9 cellular contexts compared by ENCODE assay signal in the genomic region with DNA sequence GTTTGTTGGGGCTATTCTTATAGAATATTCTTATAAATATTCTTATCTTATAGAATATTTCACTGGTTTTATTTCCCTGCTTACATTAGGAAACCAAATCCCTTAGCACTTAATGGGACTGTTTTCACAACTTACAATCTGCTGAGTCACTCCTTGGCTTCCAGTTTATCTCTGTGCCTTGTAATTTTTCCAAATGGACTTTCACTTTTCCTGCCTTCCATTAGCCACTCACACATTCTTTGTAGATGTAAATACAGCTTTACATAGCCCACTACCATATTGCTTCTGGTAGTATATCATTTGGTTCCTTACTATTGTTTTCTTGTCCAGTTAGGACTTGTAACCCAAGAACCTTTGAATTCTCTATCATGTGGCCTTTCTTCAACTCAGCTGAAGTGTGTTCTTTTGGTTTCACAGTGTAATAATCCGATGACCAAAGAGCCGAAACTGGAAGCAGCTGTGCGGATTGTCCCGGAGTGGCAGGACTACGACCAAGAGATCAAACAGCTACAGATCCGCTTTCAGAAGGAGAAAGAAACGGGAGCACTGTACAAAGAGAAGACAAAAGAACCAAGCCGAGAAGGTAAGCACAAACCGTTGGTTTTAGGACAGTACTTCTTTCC.
DNase-seq lines count a peak whose midpoint lies in the region; ATAC-seq and TF ChIP-seq lines count a peak whose summit lies in the region.
"Had no signal": no experiment of that assay in that cellular context is flagged by ENCODE, and none has a peak within 500 bp of the region (broad histone marks: within the 10 kb centered on the region; RNA-seq: fewer than 3 reads in every experiment).

No MANE protein-coding gene starts in this region.

- DNase-seq in activated CD4-positive, alpha-beta T cell treated with anti-CD3 and anti-CD28 coated beads, Interleukin-2, amount 10 ng/mL, durations not matched to agents 24 days and 14 days: no peak
- no peak for DNase-seq in activated CD4-positive, alpha-beta T cell treated with anti-CD3 and anti-CD28 coated beads for 36 hours
- DNase-seq in astrocyte of the hippocampus (ENCODE audit: low read depth, low spot score) (peak; percentile 74), right cardiac atrium (peak in 1 of 3 donors; percentile 49), vagina (ENCODE audit: extremely low spot score in 2 of 2) (no peak)
- DNase-seq: AML-193 had no signal

- no peaks in the 10 kb centered on the region for H3K27me3 Mint-ChIP-seq in activated CD4-positive, alpha-beta T cell treated with anti-CD3 and anti-CD28 coated beads, Interleukin-2, amount 10 ng/mL, durations not matched to agents 24 days and 14 days
- H3K27me3 Mint-ChIP-seq in activated CD4-positive, alpha-beta T cell treated with anti-CD3 and anti-CD28 coated beads for 36 hours: no peaks in the 10 kb centered on the region

- H3K4me3 ChIP-seq in right cardiac atrium (ENCODE audit: low read length): peak overlapping the region; percentile 18
- peak overlapping the region; percentile 52 to 73 (median 61) for H3K4me3 ChIP-seq in skeletal muscle tissue (ENCODE audit: low read length in 3 of 3)
- no peak overlapping the region for H3K4me3 ChIP-seq in vagina

- peaks cover 2% of the 10 kb centered on the region for H3K4me1 ChIP-seq in right cardiac atrium (ENCODE audit: control insufficient read depth, insufficient read depth, low read length)
- H3K4me1 ChIP-seq in skeletal muscle tissue (ENCODE audit: control insufficient read depth in 3 of 3, insufficient read depth in 3 of 3, low read length in 3 of 3): peaks cover 4 to 6% (median 5%) of the 10 kb centered on the region in 3 donors
- H3K4me1 ChIP-seq in vagina: no peaks in the 10 kb centered on the region

- H3K36me3 ChIP-seq in skeletal muscle tissue (ENCODE audit: control insufficient read depth in 3 of 3, insufficient read depth in 3 of 3, low read length in 3 of 3): peaks cover 11 to 31% (median 30%) of the 10 kb centered on the region in 3 donors
- peaks cover 0 to 26% of the 10 kb centered on the region in 2 donors for H3K36me3 ChIP-seq in vagina

- H3K9ac ChIP-seq in skeletal muscle tissue (ENCODE audit: low read depth in 1 of 3, low read length in 3 of 3): peak overlapping the region; percentile 54 to 69 (median 55)

- no peaks in the 10 kb centered on the region for H3K9me3 ChIP-seq in right cardiac atrium (ENCODE audit: control insufficient read depth, low read length)
- no peaks in the 10 kb centered on the region for H3K9me3 ChIP-seq in skeletal muscle tissue (ENCODE audit: control insufficient read depth in 3 of 3, low read length in 3 of 3)
- no peaks in the 10 kb centered on the region for H3K9me3 ChIP-seq in vagina

- H3K27ac ChIP-seq in right cardiac atrium (ENCODE audit: low read length) (no peak overlapping the region), skeletal muscle tissue (ENCODE audit: low read depth, low read length) (peak overlapping the region; percentile 77), vagina (no peak overlapping the region)

- peak overlapping the region; percentile 29 for H3K27ac Mint-ChIP-seq in activated CD4-positive, alpha-beta T cell treated with anti-CD3 and anti-CD28 coated beads, Interleukin-2, amount 10 ng/mL, durations not matched to agents 24 days and 14 days
- no peak overlapping the region for H3K27ac Mint-ChIP-seq in activated CD4-positive, alpha-beta T cell treated with anti-CD3 and anti-CD28 coated beads for 36 hours

- TF ChIP-seq CTCF in vagina (IDR thresholded peaks at IDR 0.05): no peak

- H3K4me3 Mint-ChIP-seq in activated CD4-positive, alpha-beta T cell treated with anti-CD3 and anti-CD28 coated beads, Interleukin-2, amount 10 ng/mL, durations not matched to agents 24 days and 14 days: no peak overlapping the region
- no peak overlapping the region for H3K4me3 Mint-ChIP-seq in activated CD4-positive, alpha-beta T cell treated with anti-CD3 and anti-CD28 coated beads for 36 hours

- no peak for ATAC-seq in activated CD4-positive, alpha-beta T cell treated with anti-CD3 and anti-CD28 coated beads for 36 hours
- ATAC-seq in right cardiac atrium: peak; percentile 78 to 85
- ATAC-seq in HG03565 (IDR thresholded peaks at IDR 0.05; ENCODE audit: unreplicated experiment): no peak
- ATAC-seq in GM19328 (IDR thresholded peaks at IDR 0.05; ENCODE audit: unreplicated experiment): no peak

- intact Hi-C loops in activated CD4-positive, alpha-beta T cell treated with anti-CD3 and anti-CD28 coated beads, Interleukin-2, amount 10 ng/mL, durations not matched to agents 24 days and 14 days (cut with micrococcal nuclease): no loop called here
- intact Hi-C loops in activated CD4-positive, alpha-beta T cell treated with anti-CD3 and anti-CD28 coated beads for 36 hours (cut with DNase I, micrococcal nuclease): no loop called here
- intact Hi-C loops in right cardiac atrium (cut with DNase I) (loop anchor here in 1 of 4 donors (10.0 kb wide), 1 partner anchor 48 kb away; no protein-coding TSS in a partner anchor), vagina (cut with DNase I) (no loop called here)

- no peaks in the 10 kb centered on the region for H3K9me3 Mint-ChIP-seq in activated CD4-positive, alpha-beta T cell treated with anti-CD3 and anti-CD28 coated beads, Interleukin-2, amount 10 ng/mL, durations not matched to agents 24 days and 14 days
- no peaks in the 10 kb centered on the region for H3K9me3 Mint-ChIP-seq in activated CD4-positive, alpha-beta T cell treated with anti-CD3 and anti-CD28 coated beads for 36 hours (ENCODE audit: low read depth)

- WGBS in right cardiac atrium: 73% methylated on average over 9 of the region's 9 CpGs

- POLR2A ChIA-PET in activated CD4-positive, alpha-beta T cell treated with anti-CD3 and anti-CD28 coated beads for 36 hours (lab: Charles Lee): no interaction called here

- CTCF ChIA-PET in activated CD4-positive, alpha-beta T cell treated with anti-CD3 and anti-CD28 coated beads for 36 hours (lab: Charles Lee): interaction anchor here (0.6 to 1.0 kb wide), 2 partner anchors 8 to 1602 kb away, joined by 3 read pairs; no protein-coding TSS in a partner anchor

- H3K27me3 ChIP-seq in right cardiac atrium (ENCODE audit: control insufficient read depth, insufficient read depth): no peaks in the 10 kb centered on the region
- no peaks in the 10 kb centered on the region for H3K27me3 ChIP-seq in skeletal muscle tissue (ENCODE audit: control insufficient read depth in 3 of 3, insufficient read depth in 3 of 3, low read length in 3 of 3)
- no peaks in the 10 kb centered on the region for H3K27me3 ChIP-seq in vagina

- TF ChIP-seq POLR2A in vagina (IDR thresholded peaks at IDR 0.05): no peak

- H3K36me3 Mint-ChIP-seq in activated CD4-positive, alpha-beta T cell treated with anti-CD3 and anti-CD28 coated beads, Interleukin-2, amount 10 ng/mL, durations not matched to agents 24 days and 14 days (ENCODE audit: low read depth): peaks cover 65% of the 10 kb centered on the region
- peaks cover 49% of the 10 kb centered on the region for H3K36me3 Mint-ChIP-seq in activated CD4-positive, alpha-beta T cell treated with anti-CD3 and anti-CD28 coated beads for 36 hours (ENCODE audit: low read depth)

- H3K4me1 Mint-ChIP-seq in activated CD4-positive, alpha-beta T cell treated with anti-CD3 and anti-CD28 coated beads, Interleukin-2, amount 10 ng/mL, durations not matched to agents 24 days and 14 days: peaks cover 2% of the 10 kb centered on the region
- no peaks in the 10 kb centered on the region for H3K4me1 Mint-ChIP-seq in activated CD4-positive, alpha-beta T cell treated with anti-CD3 and anti-CD28 coated beads for 36 hours

Comparison
In these comparisons a context has a peak if more than half of its experiments do, and no peak if none do; other contexts are left out.
1. ATAC-seq: peak in right cardiac atrium (2 of 2); none in activated CD4-positive, alpha-beta T cell treated with anti-CD3 and anti-CD28 coated beads for 36 hours (single experiment), HG03565 (single experiment) and GM19328 (single experiment).
2. H3K4me3 ChIP-seq: peak in right cardiac atrium (single experiment) and skeletal muscle tissue (3 of 3); none in vagina (0 of 2).